Comparison of ENCODE assay signal across 27 cellular contexts in genomic region chr4:17077105-17077504, GRCh38.
"Had no signal": no experiment of that assay in that cellular context is flagged by ENCODE, and none has a peak within 500 bp of the region (broad histone marks: within the 10 kb centered on the region; RNA-seq: fewer than 3 reads in every experiment).

No MANE protein-coding gene starts in this region.

- H3K27me3 Mint-ChIP-seq: activated CD4-positive, alpha-beta T cell treated with anti-CD3 and anti-CD28 coated beads, Interleukin-2, amount 10 ng/mL, durations not matched to agents 24 days and 14 days had no signal

- H3K27ac Mint-ChIP-seq: activated CD4-positive, alpha-beta T cell treated with anti-CD3 and anti-CD28 coated beads, Interleukin-2, amount 10 ng/mL, durations not matched to agents 24 days and 14 days; activated CD8-positive, alpha-beta T cell treated with anti-CD3 and anti-CD28 coated beads for 36 hours; activated naive CD8-positive, alpha-beta T cell treated with anti-CD3 and anti-CD28 coated beads for 36 hours; activated T-cell treated with anti-CD3 and anti-CD28 coated beads, Interleukin-2, amount 50 U/mL, for 72 hours; activated T-helper 17 cell treated with anti-CD3 and anti-CD28 coated beads, Interleukin-2, amount 50 U/mL, for 72 hours had no signal

- H3K4me3 Mint-ChIP-seq: activated CD4-positive, alpha-beta T cell treated with anti-CD3 and anti-CD28 coated beads, Interleukin-2, amount 10 ng/mL, durations not matched to agents 24 days and 14 days; activated CD8-positive, alpha-beta T cell treated with anti-CD3 and anti-CD28 coated beads for 36 hours; activated naive CD8-positive, alpha-beta T cell treated with anti-CD3 and anti-CD28 coated beads for 36 hours; activated T-cell treated with anti-CD3 and anti-CD28 coated beads, Interleukin-2, amount 50 U/mL, for 72 hours; activated T-helper 17 cell treated with anti-CD3 and anti-CD28 coated beads, Interleukin-2, amount 50 U/mL, for 72 hours had no signal

- H3K9me3 Mint-ChIP-seq: activated CD4-positive, alpha-beta T cell treated with anti-CD3 and anti-CD28 coated beads, Interleukin-2, amount 10 ng/mL, durations not matched to agents 24 days and 14 days; activated CD8-positive, alpha-beta T cell treated with anti-CD3 and anti-CD28 coated beads for 36 hours; activated naive CD8-positive, alpha-beta T cell treated with anti-CD3 and anti-CD28 coated beads for 36 hours; activated T-cell treated with anti-CD3 and anti-CD28 coated beads, Interleukin-2, amount 50 U/mL, for 72 hours had no signal

- H3K36me3 Mint-ChIP-seq: activated naive CD8-positive, alpha-beta T cell treated with anti-CD3 and anti-CD28 coated beads for 36 hours had no signal

- H3K27me3 ChIP-seq: brain microvascular endothelial cell had no signal

- DNase-seq: activated CD4-positive, alpha-beta T cell treated with anti-CD3 and anti-CD28 coated beads, Interleukin-2, amount 10 ng/mL, durations not matched to agents 24 days and 14 days; activated CD4-positive, alpha-beta T cell treated with anti-CD3 and anti-CD28 coated beads, Interleukin-2, amount 50 U/mL, for 4 hours; activated CD8-positive, alpha-beta T cell treated with anti-CD3 and anti-CD28 coated beads for 36 hours; activated effector memory CD4-positive, alpha-beta T cell treated with anti-CD3 and anti-CD28 coated beads, Interleukin-2, amount 50 U/mL, for 16 hours; activated naive CD4-positive, alpha-beta T cell; activated naive CD4-positive, alpha-beta T cell treated with anti-CD3 and anti-CD28 coated beads, Interleukin-2, amount 50 U/mL, for 16 hours; activated naive CD8-positive, alpha-beta T cell treated with anti-CD3 and anti-CD28 coated beads for 36 hours; activated T-cell treated with anti-CD3 and anti-CD28 coated beads, Interleukin-2, amount 50 U/mL, for 1 hour; activated T-cell treated with anti-CD3 and anti-CD28 coated beads, Interleukin-2, amount 50 U/mL, for 72 hours; amniotic stem cell; aorta; brain microvascular endothelial cell; central memory CD4-positive, alpha-beta T cell; Karpas-422; NCI-H1105 treated with DMSO at 0.1 percent for 48 hours; NCI-H1436; NCI-H1694; NCI-H1930; NCI-H2081 treated with DMSO at 0.1 percent for 48 hours; NCI-H226; NCI-H446 treated with DMSO at 0.1 percent for 48 hours; NCI-H524 treated with DMSO at 0.1 percent for 48 hours; OCI-M1; Right ventricle myocardium superior; T1000; WERI-Rb-1 had no signal

- H3K27ac ChIP-seq: brain microvascular endothelial cell, WERI-Rb-1 had no signal

- ATAC-seq: activated CD8-positive, alpha-beta T cell treated with anti-CD3 and anti-CD28 coated beads for 36 hours; activated T-cell treated with anti-CD3 and anti-CD28 coated beads, Interleukin-2, amount 50 U/mL, for 72 hours; activated T-helper 17 cell treated with anti-CD3 and anti-CD28 coated beads, Interleukin-2, amount 50 U/mL, for 72 hours had no signal

- H3K36me3 ChIP-seq: brain microvascular endothelial cell, WERI-Rb-1 had no signal

- H3K4me1 Mint-ChIP-seq: activated CD4-positive, alpha-beta T cell treated with anti-CD3 and anti-CD28 coated beads, Interleukin-2, amount 10 ng/mL, durations not matched to agents 24 days and 14 days; activated naive CD8-positive, alpha-beta T cell treated with anti-CD3 and anti-CD28 coated beads for 36 hours; activated T-helper 17 cell treated with anti-CD3 and anti-CD28 coated beads, Interleukin-2, amount 50 U/mL, for 72 hours had no signal
